16 cellular contexts compared by ENCODE assay signal in genomic region chr18:26579941-26580618, GRCh38. TPM values are rescaled to one million over a fixed set of nuclear protein-coding genes. Genes with fewer than 3 reads are reported as not detected.
DNase-seq lines count a peak whose midpoint lies in the region; ATAC-seq and TF ChIP-seq lines count a peak whose summit lies in the region.
"Had no signal": no experiment of that assay in that cellular context is flagged by ENCODE, and none has a peak within 500 bp of the region (broad histone marks: within the 10 kb centered on the region; RNA-seq: fewer than 3 reads in every experiment).

No MANE protein-coding gene starts in this region.

- POLR2A ChIA-PET in PC-9 (lab: Charles Lee; ENCODE audit: unreplicated experiment): interaction anchor here (0.6 to 0.7 kb wide), 3 partner anchors 32 to 1144 kb away, joined by 3 to 10 read pairs (median 3); partner anchors contain the start of gene KCTD1

- H3K36me3 ChIP-seq in PC-9 (ENCODE audit: low read depth): no peaks in the 10 kb centered on the region
- H3K36me3 ChIP-seq in suprapubic skin: no peaks in the 10 kb centered on the region
- H3K36me3 ChIP-seq in tibial nerve: no peaks in the 10 kb centered on the region
- H3K36me3 ChIP-seq: BLaER1 treated with 17β-estradiol and CSF1 and Interleukin-3, amounts not matched to agents 10 nM and 100 nM had no signal

- H3F3A ChIP-seq in PC-9 (ENCODE audit: insufficient read depth, low read depth): peaks cover 24% of the 10 kb centered on the region

- 65% methylated on average over 6 of the region's 6 CpGs for WGBS in suprapubic skin
- WGBS in tibial nerve, 2 donors: 70 to 75% methylated on average over 6 of the region's 6 CpGs

- H3K9me3 ChIP-seq in PC-9 (ENCODE audit: insufficient read depth, low read depth) (no peaks in the 10 kb centered on the region), suprapubic skin (no peaks in the 10 kb centered on the region), tibial nerve (no peaks in the 10 kb centered on the region)
- H3K9me3 ChIP-seq: BLaER1 treated with 17β-estradiol and CSF1 and Interleukin-3, amounts not matched to agents 10 nM and 100 nM had no signal

- no peaks in the 10 kb centered on the region for H3K79me2 ChIP-seq in PC-9 (ENCODE audit: low read depth)

- H3K27me3 ChIP-seq in PC-9 (ENCODE audit: insufficient read depth, low read depth): no peaks in the 10 kb centered on the region
- peaks cover 7% of the 10 kb centered on the region for H3K27me3 ChIP-seq in suprapubic skin
- H3K27me3 ChIP-seq in tibial nerve: no peaks in the 10 kb centered on the region

- H3K4me1 ChIP-seq in PC-9 (replicated peaks; ENCODE audit: insufficient read depth): peaks cover 26% of the 10 kb centered on the region
- peaks cover 10% of the 10 kb centered on the region for H3K4me1 ChIP-seq in suprapubic skin
- peaks cover 0 to 10% (median 2%) of the 10 kb centered on the region in 4 donors for H3K4me1 ChIP-seq in tibial nerve

- H2AFZ ChIP-seq in PC-9: peak overlapping the region; percentile 33; the same call in 1 of the 2 replicates

- no peak for TF ChIP-seq CTCF in PC-9 (conservative IDR thresholded peaks at IDR 0.05)
- TF ChIP-seq CTCF in fibroblast of the aortic adventitia (IDR thresholded peaks at IDR 0.05; ENCODE audit: insufficient read depth, low read length): no peak
- no peak for TF ChIP-seq CTCF in suprapubic skin (IDR thresholded peaks at IDR 0.05)
- TF ChIP-seq CTCF in tibial nerve (IDR thresholded peaks at IDR 0.05): no peak

- DNase-seq in HT-29 (ENCODE audit: low spot score) (peak; percentile 83), PC-9 (peak; percentile 73 to 94), fibroblast of the aortic adventitia (ENCODE audit: low read depth) (peak; percentile 43), suprapubic skin (ENCODE audit: low spot score in 2 of 2) (no peak), NCI-H1930 (lab: John Stamatoyannopoulos, UW) (no peak), tibial nerve (ENCODE audit: low spot score in 2 of 2) (no peak)
- DNase-seq: activated naive CD4-positive, alpha-beta T cell treated with anti-CD3 and anti-CD28 coated beads, Interleukin-2, amount 50 U/mL, for 16 hours; DND-41; immature natural killer cell; KBM-7; midbrain; NCI-H1694; Right ventricle myocardium superior had no signal

- ATAC-seq in GM19023 (IDR thresholded peaks at IDR 0.05; ENCODE audit: unreplicated experiment): no peak
- ATAC-seq: stimulated activated effector memory CD8-positive, alpha-beta T cell treated with anti-CD3 and anti-CD28 coated beads, Interleukin-12 subunit alpha, Interleukin-12 subunit beta, amount 100 ng/mL, for 72 hours had no signal

- TF ChIP-seq POLR2A in suprapubic skin (IDR thresholded peaks at IDR 0.05) (no peak), tibial nerve (IDR thresholded peaks at IDR 0.05) (no peak)

- TF ChIP-seq EP300 in suprapubic skin (IDR thresholded peaks at IDR 0.05) (no peak), tibial nerve (IDR thresholded peaks at IDR 0.05) (no peak)

- H3K4me3 ChIP-seq in PC-9 (no peak overlapping the region; the same call in 1 of the 2 replicates), fibroblast of the aortic adventitia (ENCODE audit: low read depth, low read length) (no peak overlapping the region), suprapubic skin (no peak overlapping the region), tibial nerve (no peak overlapping the region)
- H3K4me3 ChIP-seq: BLaER1 treated with 17β-estradiol and CSF1 and Interleukin-3, amounts not matched to agents 10 nM and 100 nM had no signal

- peak overlapping the region; percentile 73 for H3K4me2 ChIP-seq in PC-9
- H3K4me2 ChIP-seq: BLaER1 treated with 17β-estradiol and CSF1 and Interleukin-3, amounts not matched to agents 10 nM and 100 nM had no signal

- no TSS peak for BruUV-seq in PC-9 (replicated peaks; lab: Mats Ljungman, UMichigan)

- no peaks in the 10 kb centered on the region for H4K20me1 ChIP-seq in PC-9 (ENCODE audit: insufficient read depth)
- H4K20me1 ChIP-seq: BLaER1 treated with 17β-estradiol and CSF1 and Interleukin-3, amounts not matched to agents 10 nM and 100 nM had no signal

- H3K27ac ChIP-seq in PC-9: peak overlapping the region; percentile 78
- peak overlapping the region; percentile 24 for H3K27ac ChIP-seq in suprapubic skin
- peak overlapping the region in 2 of 4 donors; percentile 31 to 58 for H3K27ac ChIP-seq in tibial nerve
- H3K27ac ChIP-seq: BLaER1 treated with 17β-estradiol and CSF1 and Interleukin-3, amounts not matched to agents 10 nM and 100 nM had no signal

- no peaks in the 10 kb centered on the region for H3K9me2 ChIP-seq in PC-9 (ENCODE audit: insufficient read depth)

- intact Hi-C loops in PC-9 (cut with micrococcal nuclease; ENCODE audit: unreplicated experiment): loop anchor here (1.0 to 2.0 kb wide), 3 partner anchors 31 to 99 kb away; partner anchors contain the start of gene KCTD1

- CTCF ChIA-PET in PC-9 (lab: Charles Lee): interaction anchor here (0.6 to 0.9 kb wide), 2 partner anchors 13 to 31 kb away, joined by 3 read pairs; no protein-coding TSS in a partner anchor

RNA-seq across cellular contexts. Expression of gene KCTD1, which starts 31.7 kb away (rescaled TPM):
- total RNA-seq in HT-29 (2014; rRNA removed; shearing (Covaris generic)): 23.4 and 29.5 TPM in 2 replicates
- total RNA-seq in PC-9 (2021) (20.5 and 20.7 TPM in 2 replicates), fibroblast of the aortic adventitia (ENCODE audit: low replicate concordance) (9.9 and 21.8 TPM in 2 replicates), suprapubic skin (100 to 1,000 TPM in 1 of 4 donors, 10 to 100 TPM in 3; 31.9 to 104 (median 69.7) TPM), tibial nerve (10 to 100 TPM; 33.6 to 42.0 (median 39.4) TPM)

Comparison
In these comparisons a context has a peak if more than half of its experiments do, and no peak if none do; other contexts are left out.
1. DNase-seq: peak in HT-29 (single experiment), PC-9 (2 of 2) and fibroblast of the aortic adventitia (single experiment); none in suprapubic skin (0 of 2), NCI-H1930 (0 of 2) and tibial nerve (0 of 2).